1 cellular context compared by ENCODE assay signal in the genomic region with DNA sequence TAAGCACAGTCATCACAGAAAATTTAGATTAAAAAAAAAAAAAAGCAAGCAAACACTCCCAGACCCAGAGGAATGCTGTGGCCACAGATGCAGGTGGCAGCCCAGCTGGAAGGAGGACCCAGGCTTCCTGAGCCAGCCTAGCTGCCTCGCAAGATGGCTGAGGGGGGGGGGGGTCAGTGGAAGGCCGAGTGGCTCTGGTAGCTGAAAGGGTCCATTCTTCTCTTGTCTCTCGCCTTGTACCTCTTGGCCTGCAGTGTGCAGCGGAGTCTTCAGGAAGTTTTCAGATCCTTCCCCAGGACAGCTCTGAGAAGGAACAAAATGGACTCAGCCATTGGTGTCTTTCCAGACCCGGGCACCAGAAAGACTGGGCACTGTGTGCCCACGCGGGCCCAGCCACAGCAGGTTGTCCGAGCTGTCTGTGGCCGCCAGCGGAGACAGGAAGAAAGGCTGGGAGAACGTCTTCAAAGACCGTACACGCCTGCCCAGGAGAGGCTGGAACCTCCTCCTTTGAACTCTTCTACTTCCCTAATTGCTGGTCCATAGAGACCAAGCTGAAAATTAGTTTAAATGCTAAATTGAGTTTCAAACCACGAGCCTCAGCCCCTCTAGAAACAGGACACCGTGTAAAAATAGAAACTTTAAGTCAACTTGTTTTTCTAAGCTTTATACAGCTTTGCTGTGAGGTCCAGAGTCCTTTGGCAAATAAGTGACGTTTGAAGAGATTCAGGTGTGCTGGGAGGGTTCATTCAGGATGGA.
A peak's percentile ranks its signal among the peaks of the same experiment; 100 is the strongest.
TF ChIP-seq lines count a peak whose summit lies in the region.

No MANE protein-coding gene starts in this region.

TF ChIP-seq in GM12878, 131 proteins besides CTCF, POLR2A, EP300 and RAD21:
- TF ChIP-seq IKZF1 (conservative IDR thresholded peaks at IDR 0.05) (0 out of 2 replicates have a peak, but pooled peaks have one; percentile 14), NR2C1 (IDR thresholded peaks at IDR 0.05) (no peak), BHLHE40 (IDR thresholded peaks at IDR 0.05; ENCODE audit: borderline replicate concordance in 1 of 2, low read depth in 2 of 2, low read length in 1 of 2) (no peak), PAX5 (IDR thresholded peaks at IDR 0.05; ENCODE audit: borderline replicate concordance, low read depth, low read length) (no peak)
